In the genomic region with DNA sequence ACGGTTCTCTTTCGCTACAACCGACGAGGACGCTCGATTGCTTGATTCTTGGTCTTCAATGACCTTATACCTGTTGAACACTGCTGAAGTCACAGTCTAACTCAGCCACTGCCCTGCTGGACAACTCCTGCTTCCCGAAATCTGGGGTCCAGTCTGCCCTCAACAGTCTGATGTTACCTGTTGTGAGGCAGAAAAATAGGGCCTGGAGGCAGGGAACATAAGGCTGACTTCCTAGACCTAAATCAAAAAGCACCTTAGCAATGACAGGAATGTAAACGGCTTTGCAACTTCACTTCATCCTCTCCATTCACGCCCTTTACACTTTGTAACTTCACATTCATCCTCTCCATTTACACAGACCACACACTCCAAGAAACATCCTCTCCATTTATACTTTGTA, we compare ENCODE assay signal across 8 cellular contexts. TPM values are rescaled to one million over a fixed set of nuclear protein-coding genes. Genes with fewer than 3 reads are reported as not detected.
A peak's percentile ranks its signal among the peaks of the same experiment; 100 is the strongest.
DNase-seq lines count a peak whose midpoint lies in the region; FAIRE-seq and TF ChIP-seq lines count a peak whose summit lies in the region.

No MANE protein-coding gene starts in this region.

- peaks cover 3% of the 10 kb centered on the region for H4K20me1 ChIP-seq in keratinocyte (ENCODE audit: control insufficient read depth, extremely low read depth, insufficient read depth, low read length)

- FAIRE-seq in keratinocyte (lab: Jason Lieb, UNC): peak; percentile 5

- H3K4me2 ChIP-seq in keratinocyte (ENCODE audit: control insufficient read depth, extremely low read depth, insufficient read depth, low read depth, low read length): peak overlapping the region; percentile 72

- H3K4me3 Mint-ChIP-seq in T-helper 2 cell treated with Interferon-gamma antibody and Interleukin-4, amounts not matched to agents 5 μg/mL and 100 μg/mL, for 36 hours: peak overlapping the region; percentile 74
- peak overlapping the region; percentile 88 for H3K4me3 Mint-ChIP-seq in activated naive CD8-positive, alpha-beta T cell

- H3K9me1 ChIP-seq in keratinocyte (ENCODE audit: control insufficient read depth, extremely low read depth, insufficient read depth, low read length): peaks cover 2% of the 10 kb centered on the region

- H3K9me3 Mint-ChIP-seq in T-helper 2 cell treated with Interferon-gamma antibody and Interleukin-4, amounts not matched to agents 5 μg/mL and 100 μg/mL, for 36 hours: no peaks in the 10 kb centered on the region
- no peaks in the 10 kb centered on the region for H3K9me3 Mint-ChIP-seq in activated naive CD8-positive, alpha-beta T cell (ENCODE audit: low read depth)

- H3K4me1 Mint-ChIP-seq in T-helper 2 cell treated with Interferon-gamma antibody and Interleukin-4, amounts not matched to agents 5 μg/mL and 100 μg/mL, for 36 hours (ENCODE audit: low read depth): peaks cover 32% of the 10 kb centered on the region
- H3K4me1 Mint-ChIP-seq in activated naive CD8-positive, alpha-beta T cell (ENCODE audit: low read depth): peaks cover 48% of the 10 kb centered on the region

- no peak for TF ChIP-seq CTCF in keratinocyte (optimal IDR thresholded peaks at IDR 0.05 in 1 of 3, IDR thresholded peaks at IDR 0.05 in 1 of 3, conservative IDR thresholded peaks at IDR 0.05 in 1 of 3; ENCODE audit: extremely low read depth in 1 of 3, insufficient read depth in 2 of 3, low read length in 3 of 3)
- no peak for TF ChIP-seq CTCF in testis (IDR thresholded peaks at IDR 0.05)

- TF ChIP-seq POLR2A in testis (IDR thresholded peaks at IDR 0.05): no peak

- H3K9me3 ChIP-seq in keratinocyte (ENCODE audit: control insufficient read depth, low read depth, low read length) (no peaks in the 10 kb centered on the region), testis (no peaks in the 10 kb centered on the region)

- H3K36me3 Mint-ChIP-seq in T-helper 2 cell treated with Interferon-gamma antibody and Interleukin-4, amounts not matched to agents 5 μg/mL and 100 μg/mL, for 36 hours (ENCODE audit: low read depth): no peaks in the 10 kb centered on the region
- H3K36me3 Mint-ChIP-seq in activated naive CD8-positive, alpha-beta T cell: no peaks in the 10 kb centered on the region

- H3K36me3 ChIP-seq in keratinocyte (ENCODE audit: control insufficient read depth in 2 of 2, extremely low read depth in 1 of 2, insufficient read depth in 2 of 2, low read length in 2 of 2): no peaks in the 10 kb centered on the region
- H3K36me3 ChIP-seq in testis (ENCODE audit: low read depth, missing control alignments): no peaks in the 10 kb centered on the region

- DNase-seq in T-helper 2 cell treated with Interferon-gamma antibody and Interleukin-4, amounts not matched to agents 5 μg/mL and 100 μg/mL, for 36 hours (ENCODE audit: low spot score): no peak
- DNase-seq in T-helper 2 cell: no peak
- DNase-seq in keratinocyte (ENCODE audit: low read depth, low spot score): no peak
- DNase-seq in testis: no peak
- DNase-seq in kidney tubule cell (ENCODE audit: low spot score): no peak
- no peak for DNase-seq in NCI-H2196 treated with DMSO at 0.1 percent for 48 hours (lab: John Stamatoyannopoulos, UW; ENCODE audit: unreplicated experiment)
- no peak for DNase-seq in putamen (ENCODE audit: low spot score)

- H3K4me3 ChIP-seq in keratinocyte (ENCODE audit: control insufficient read depth in 2 of 3, extremely low read depth in 1 of 3, insufficient read depth in 2 of 3, low read depth in 1 of 3, low read length in 3 of 3) (peak overlapping the region; percentile 44 to 58 (median 57)), testis (peak overlapping the region; percentile 73 to 76)

- H3K27ac ChIP-seq in keratinocyte (ENCODE audit: control insufficient read depth, insufficient read depth, low read length) (peak overlapping the region; percentile 74), testis (no peak overlapping the region)

- H3K27me3 ChIP-seq in keratinocyte (ENCODE audit: control insufficient read depth, extremely low read depth, insufficient read depth, low read length): no peaks in the 10 kb centered on the region
- H3K27me3 ChIP-seq in testis: no peaks in the 10 kb centered on the region

- H3K79me2 ChIP-seq in keratinocyte (ENCODE audit: control insufficient read depth, insufficient read depth, low read length): peaks cover 27% of the 10 kb centered on the region

- H3K27ac Mint-ChIP-seq in T-helper 2 cell treated with Interferon-gamma antibody and Interleukin-4, amounts not matched to agents 5 μg/mL and 100 μg/mL, for 36 hours: peak overlapping the region; percentile 74
- peak overlapping the region; percentile 84 for H3K27ac Mint-ChIP-seq in activated naive CD8-positive, alpha-beta T cell

- peak overlapping the region; percentile 86 for H2AFZ ChIP-seq in keratinocyte (ENCODE audit: control insufficient read depth, low read length)

- 2 to 5% methylated on average over 9 of the region's 9 CpGs for WGBS in testis, 2 donors

- intact Hi-C loops in testis (cut with DNase I; ENCODE audit: low total_unique reads): no loop called here

- peaks cover 14% of the 10 kb centered on the region for H3K27me3 Mint-ChIP-seq in T-helper 2 cell treated with Interferon-gamma antibody and Interleukin-4, amounts not matched to agents 5 μg/mL and 100 μg/mL, for 36 hours (ENCODE audit: low read depth)
- no peaks in the 10 kb centered on the region for H3K27me3 Mint-ChIP-seq in activated naive CD8-positive, alpha-beta T cell

- dilution Hi-C loops in keratinocyte (cut with MboI; ENCODE audit: extremely low pct_ligation_motif_present, low sequenced_read_pairs): no loop called here

- H3K9ac ChIP-seq in keratinocyte (ENCODE audit: control insufficient read depth, extremely low read depth, insufficient read depth, low read length): peak overlapping the region; percentile 68

- H3K4me1 ChIP-seq in keratinocyte (ENCODE audit: control insufficient read depth, extremely low read depth, insufficient read depth, low read length): peaks cover 43% of the 10 kb centered on the region
- peaks cover 4% of the 10 kb centered on the region for H3K4me1 ChIP-seq in testis

RNA-seq across cellular contexts. Expression of a gene that starts 0.6 kb away (rescaled TPM):
- polyA plus RNA-seq in keratinocyte (54.6 to 73.7 TPM (median 66.9 TPM) in 3 replicates), testis (ENCODE audit: insufficient read depth, low read depth, low replicate concordance) (27.1 TPM)
- polyA plus RNA-seq in keratinocyte (2011; ENCODE audit: low read depth): 423 TPM
- 81.7 and 87.6 TPM in 2 replicates for polyA plus RNA-seq in keratinocyte (2011; cell fraction: cytosol; rRNA removed)
- polyA plus RNA-seq in keratinocyte (2011; cell fraction: nucleus; rRNA removed): 41.8 and 43.0 TPM in 2 replicates
- 58.9 and 522 TPM in 2 replicates for polyA plus RNA-seq in keratinocyte (2012; ENCODE audit: low replicate concordance)
- 94.5 to 199 TPM (median 154 TPM) in 3 replicates for polyA minus RNA-seq in keratinocyte
- polyA minus RNA-seq in keratinocyte (2011; cell fraction: cytosol; rRNA and poly(A)+ RNA removed): 149 TPM
- polyA minus RNA-seq in keratinocyte (2011; cell fraction: nucleus; rRNA and poly(A)+ RNA removed): 19.4 and 20.9 TPM in 2 replicates
- total RNA-seq in testis: 10 to 100 TPM; 20.0 to 23.1 TPM

RNA-seq across cellular contexts. Expression of a gene that starts 19.1 kb away (rescaled TPM):
- 6.8 to 10.1 TPM (median 9.6 TPM) in 3 replicates for polyA plus RNA-seq in keratinocyte
- polyA plus RNA-seq in keratinocyte (2011; ENCODE audit: low read depth): 24.3 TPM
- polyA plus RNA-seq in keratinocyte (2011; cell fraction: cytosol; rRNA removed): 7.0 and 9.5 TPM in 2 replicates
- 17.2 and 18.2 TPM in 2 replicates for polyA plus RNA-seq in keratinocyte (2011; cell fraction: nucleus; rRNA removed)
- 13.0 and 13.7 TPM in 2 replicates for polyA plus RNA-seq in keratinocyte (2012; ENCODE audit: low replicate concordance)
- polyA minus RNA-seq in keratinocyte: 2.2 to 5.2 TPM (median 5.2 TPM) in 3 replicates
- 3.3 TPM for polyA minus RNA-seq in keratinocyte (2011; cell fraction: cytosol; rRNA and poly(A)+ RNA removed)
- polyA minus RNA-seq in keratinocyte (2011; cell fraction: nucleus; rRNA and poly(A)+ RNA removed): 3.3 and 3.5 TPM in 2 replicates
- 10 to 100 TPM; 38.0 to 59.4 TPM for total RNA-seq in testis
- 23.2 TPM for polyA plus RNA-seq in testis (ENCODE audit: insufficient read depth, low read depth, low replicate concordance)

RNA-seq across cellular contexts. Expression of a gene that starts 47.7 kb away (rescaled TPM):
- polyA plus RNA-seq in keratinocyte (0.46 to 0.76 TPM (median 0.70 TPM) in 3 replicates), testis (ENCODE audit: insufficient read depth, low read depth, low replicate concordance) (2.2 TPM)
- polyA plus RNA-seq in keratinocyte (2011; ENCODE audit: low read depth): 0.29 TPM
- 0.17 and 0.44 TPM in 2 replicates for polyA plus RNA-seq in keratinocyte (2011; cell fraction: cytosol; rRNA removed)
- polyA plus RNA-seq in keratinocyte (2011; cell fraction: nucleus; rRNA removed): 0.59 TPM in 2 replicates
- polyA plus RNA-seq in keratinocyte (2012; ENCODE audit: low replicate concordance): 0.65 and 0.68 TPM in 2 replicates
- polyA minus RNA-seq in keratinocyte: 0.64 to 4.9 TPM (median 0.76 TPM) in 3 replicates
- 0.77 TPM for polyA minus RNA-seq in keratinocyte (2011; cell fraction: cytosol; rRNA and poly(A)+ RNA removed)
- polyA minus RNA-seq in keratinocyte (2011; cell fraction: nucleus; rRNA and poly(A)+ RNA removed): 0.23 and 0.32 TPM in 2 replicates
- total RNA-seq in testis: 1 to 10 TPM; 1.3 to 3.0 TPM
